ENCODE assay signal across 1 cellular context in genomic region chr6:36839819-36840379, GRCh38.
TF ChIP-seq lines count a peak whose summit lies in the region.

No MANE protein-coding gene starts in this region.

TF ChIP-seq in HEK293, 187 proteins besides CTCF, POLR2A, EP300 and RAD21 (continued from another document):
- no peak for TF ChIP-seq YY1 (tag by site-specific recombination; IDR thresholded peaks at IDR 0.05)
- TF ChIP-seq HOXD13 (CRISPR knock-in tag; IDR thresholded peaks at IDR 0.05; ENCODE audit: borderline replicate concordance), result no peak
- TF ChIP-seq REPIN1 (tag by site-specific recombination; IDR thresholded peaks at IDR 0.05; ENCODE audit: low read depth), result no peak
- TF ChIP-seq ZNF692 (tag by site-specific recombination; IDR thresholded peaks at IDR 0.05), result peak; percentile 49; the same call in 1 of the 2 replicates
- TF ChIP-seq GLI4 (tag by site-specific recombination; IDR thresholded peaks at IDR 0.05), result no peak
- peak; percentile 36; the same call in 1 of the 2 replicates for TF ChIP-seq GLIS1 (tag by site-specific recombination; IDR thresholded peaks at IDR 0.05)
- TF ChIP-seq GLIS2 (tag by site-specific recombination; IDR thresholded peaks at IDR 0.05), result peak; percentile 75
- TF ChIP-seq KLF1 (tag by site-specific recombination; IDR thresholded peaks at IDR 0.05), result peak; percentile 81
- 0 out of 2 replicates have a peak, but pooled peaks have one; percentile 1 for TF ChIP-seq ZNF335 (tag by site-specific recombination; conservative IDR thresholded peaks at IDR 0.05)
- no peak for TF ChIP-seq TRIM28 (IDR thresholded peaks at IDR 0.05; ENCODE audit: borderline replicate concordance, low read length)
- TF ChIP-seq ZNF404 (tag by site-specific recombination; IDR thresholded peaks at IDR 0.05), result no peak
- TF ChIP-seq ZBTB11 (tag by site-specific recombination; conservative IDR thresholded peaks at IDR 0.05; ENCODE audit: low read depth), result no peak
- peak; percentile 44; the same call in 1 of the 2 replicates for TF ChIP-seq ZBTB8A (tag by site-specific recombination; IDR thresholded peaks at IDR 0.05)
- no peak for TF ChIP-seq ZNF610 (tag by site-specific recombination; IDR thresholded peaks at IDR 0.05; ENCODE audit: borderline replicate concordance)
- no peak for TF ChIP-seq ZNF26 (tag by site-specific recombination; IDR thresholded peaks at IDR 0.05)
- no peak for TF ChIP-seq ZNF777 (tag by site-specific recombination; IDR thresholded peaks at IDR 0.05; ENCODE audit: borderline replicate concordance)
- TF ChIP-seq ZNF785 (tag by site-specific recombination; IDR thresholded peaks at IDR 0.05), result 0 out of 2 replicates have a peak, but pooled peaks have one; percentile 34
- TF ChIP-seq ZNF660 (tag by site-specific recombination; IDR thresholded peaks at IDR 0.05), result peak; percentile 52; the same call in 1 of the 2 replicates
- TF ChIP-seq ZFHX2 (tag by site-specific recombination; conservative IDR thresholded peaks at IDR 0.05), result peak; percentile 16; the same call in 1 of the 2 replicates
- no peak for TF ChIP-seq HOXC10 (CRISPR knock-in tag; IDR thresholded peaks at IDR 0.05)
- TF ChIP-seq MZF1 (tag by site-specific recombination; IDR thresholded peaks at IDR 0.05; ENCODE audit: borderline replicate concordance), result no peak
- no peak for TF ChIP-seq ZNF555 (tag by site-specific recombination; conservative IDR thresholded peaks at IDR 0.05)
- peak; percentile 82 for TF ChIP-seq ZBTB26 (tag by site-specific recombination; optimal IDR thresholded peaks at IDR 0.05)
- peak; percentile 24; the same call in 1 of the 2 replicates for TF ChIP-seq SP2 (tag by site-specific recombination; IDR thresholded peaks at IDR 0.05)
